14 cellular contexts compared by ENCODE assay signal in genomic region chr1:157390646-157391045, GRCh38.
DNase-seq lines count a peak whose midpoint lies in the region; ATAC-seq, FAIRE-seq and TF ChIP-seq lines count a peak whose summit lies in the region.
"Had no signal": no experiment of that assay in that cellular context is flagged by ENCODE, and none has a peak within 500 bp of the region (broad histone marks: within the 10 kb centered on the region; RNA-seq: fewer than 3 reads in every experiment).

No MANE protein-coding gene starts in this region.

- H3K27ac ChIP-seq in HepG2 (ENCODE audit: extremely low read length, insufficient read depth, low read length) = no peak overlapping the region
- H3K27ac ChIP-seq in right lobe of liver = no peak overlapping the region
- no peak overlapping the region for H3K27ac ChIP-seq in astrocyte (ENCODE audit: low read depth, low read length)
- H3K27ac ChIP-seq: coronary artery had no signal

- H3K4me1 ChIP-seq in HepG2 (ENCODE audit: insufficient read depth, low read length) (peaks cover 7% of the 10 kb centered on the region; the same call in 1 of the 2 replicates), right lobe of liver (no peaks in the 10 kb centered on the region), astrocyte (ENCODE audit: insufficient read depth, low read length) (peaks cover 13% of the 10 kb centered on the region)

- WGBS in HepG2 (ENCODE audit: low lambda C conversion rate) = 42% methylated on average over 3 of the region's 6 CpGs
- 34% methylated on average over 6 of the region's 6 CpGs for WGBS in right lobe of liver (ENCODE audit: insufficient coverage, low coverage, low lambda C conversion rate, missing lambda C conversion rate)

- H3K79me2 ChIP-seq in HepG2 (ENCODE audit: insufficient read depth, low read length) = no peaks in the 10 kb centered on the region
- no peaks in the 10 kb centered on the region for H3K79me2 ChIP-seq in astrocyte (ENCODE audit: insufficient read depth, low read length)

- in situ Hi-C loops in HepG2 (cut with HindIII; ENCODE audit: extremely low pct_ligation_motif_present, low pct_unique_long_range_greater_than_20kb) = no loop called here

- TF ChIP-seq POLR2A in HepG2 (IDR thresholded peaks at IDR 0.05; ENCODE audit: insufficient read depth in 1 of 2, low read depth in 2 of 2, low read length in 2 of 2) (no peak), right lobe of liver (IDR thresholded peaks at IDR 0.05) (no peak)

- TF ChIP-seq RAD21 in HepG2 (CRISPR knock-in tag; IDR thresholded peaks at IDR 0.05) = no peak

- H3K4me2 ChIP-seq in HepG2 (ENCODE audit: low read depth, low read length) = no peak overlapping the region
- H3K4me2 ChIP-seq in astrocyte (ENCODE audit: low read length) = peak overlapping the region; percentile 76

- H3K27me3 ChIP-seq in HepG2 (ENCODE audit: control insufficient read depth in 1 of 2, insufficient read depth in 2 of 2, low read length in 2 of 2) = no peaks in the 10 kb centered on the region; a peak in 1 of 5 replicates
- H3K27me3 ChIP-seq in right lobe of liver = no peaks in the 10 kb centered on the region
- H3K27me3 ChIP-seq in astrocyte (ENCODE audit: insufficient read depth, low read length) = no peaks in the 10 kb centered on the region

- TF ChIP-seq EP300 in HepG2 (IDR thresholded peaks at IDR 0.05; ENCODE audit: low read depth in 2 of 2, low read length in 2 of 2) = no peak
- no peak for TF ChIP-seq EP300 in HepG2 (CRISPR knock-in tag; IDR thresholded peaks at IDR 0.05; ENCODE audit: borderline replicate concordance)

- ATAC-seq in HepG2 = no peak
- ATAC-seq in right lobe of liver = no peak
- no peak for ATAC-seq in GM21825 (IDR thresholded peaks at IDR 0.05; ENCODE audit: unreplicated experiment)
- ATAC-seq: activated CD4-positive, CD25-positive, alpha-beta regulatory T cell treated with anti-CD3 and anti-CD28 coated beads, Interleukin-2, amount 50 U/mL, for 24 hours had no signal

- no TSS peak for BruUV-seq in HepG2 (replicated peaks; lab: Mats Ljungman, UMichigan)

- TF ChIP-seq CTCF in HepG2 (CRISPR knock-in tag; IDR thresholded peaks at IDR 0.05) (no peak), right lobe of liver (IDR thresholded peaks at IDR 0.05) (no peak), astrocyte (IDR thresholded peaks at IDR 0.05; ENCODE audit: insufficient read depth, low read depth, low read length) (no peak), endothelial cell (IDR thresholded peaks at IDR 0.05; ENCODE audit: unreplicated experiment) (no peak)

- H3K27ac Mint-ChIP-seq in astrocyte (ENCODE audit: unreplicated experiment) (peak overlapping the region; percentile 71), endothelial cell (ENCODE audit: unreplicated experiment) (no peak overlapping the region)

- no peaks in the 10 kb centered on the region for H3K36me3 Mint-ChIP-seq in astrocyte (ENCODE audit: low read depth, unreplicated experiment)
- H3K36me3 Mint-ChIP-seq in endothelial cell (ENCODE audit: low read depth, unreplicated experiment) = no peaks in the 10 kb centered on the region

- H3K27me3 Mint-ChIP-seq in astrocyte (ENCODE audit: low read depth, unreplicated experiment) (no peaks in the 10 kb centered on the region), endothelial cell (ENCODE audit: unreplicated experiment) (peaks cover 3% of the 10 kb centered on the region)

- H3K9ac ChIP-seq in HepG2 (ENCODE audit: insufficient read depth, low read depth, low read length) (no peak overlapping the region), astrocyte (ENCODE audit: low read length) (no peak overlapping the region)

- H3K36me3 ChIP-seq in HepG2 (replicated peaks in 1 of 2; ENCODE audit: control insufficient read depth in 1 of 2, insufficient read depth in 2 of 2, low read length in 2 of 2) = no peaks in the 10 kb centered on the region
- no peaks in the 10 kb centered on the region for H3K36me3 ChIP-seq in right lobe of liver
- no peaks in the 10 kb centered on the region for H3K36me3 ChIP-seq in astrocyte (ENCODE audit: insufficient read depth, low read length)

- H2AFZ ChIP-seq in HepG2 (ENCODE audit: low read length) = no peak overlapping the region
- H2AFZ ChIP-seq in astrocyte (ENCODE audit: low read depth, low read length) = no peak overlapping the region

- DNase-seq in HepG2 (ENCODE audit: low spot score) = no peak
- no peak for DNase-seq in right lobe of liver
- DNase-seq in astrocyte (ENCODE audit: low read depth) = peak; percentile 32
- peak; percentile 88 for DNase-seq in glomerular endothelial cell (ENCODE audit: extremely low read depth, low read depth, low spot score)
- peak; percentile 82 for DNase-seq in urothelium cell line (ENCODE audit: low spot score)
- no peak for DNase-seq in effector CD8-positive, alpha-beta T cell (lab: John Stamatoyannopoulos, UW)
- no peak for DNase-seq in endothelial cell (ENCODE audit: low spot score)
- DNase-seq: GOT3, KG1, NCI-H446 had no signal

- no peaks in the 10 kb centered on the region for H3K9me3 ChIP-seq in HepG2 (ENCODE audit: low read length)
- H3K9me3 ChIP-seq in right lobe of liver = no peaks in the 10 kb centered on the region
- H3K9me3 ChIP-seq in astrocyte (ENCODE audit: insufficient read depth, low read depth, low read length) = no peaks in the 10 kb centered on the region

- FAIRE-seq in HepG2 (lab: Jason Lieb, UNC) (no peak), astrocyte (lab: Jason Lieb, UNC) (peak; percentile 50), urothelium cell line (lab: Jason Lieb, UNC) (no peak)
- FAIRE-seq: A204.1 had no signal

- H3K4me1 Mint-ChIP-seq in astrocyte (ENCODE audit: low read depth, unreplicated experiment) (peaks cover 16% of the 10 kb centered on the region), endothelial cell (ENCODE audit: unreplicated experiment) (peaks cover 10% of the 10 kb centered on the region)

- CTCF ChIA-PET in HepG2 (lab: Yijun Ruan, JAX; ENCODE audit: low intra/inter-chr PET ratio, low total read pairs) = no interaction called here

- H4K20me1 ChIP-seq in HepG2 (ENCODE audit: insufficient read depth, low read length) (no peaks in the 10 kb centered on the region), astrocyte (ENCODE audit: insufficient read depth, low read length) (no peaks in the 10 kb centered on the region)

- intact Hi-C loops in HepG2 (cut with micrococcal nuclease; ENCODE audit: unreplicated experiment) (no loop called here), right lobe of liver (cut with DNase I) (no loop called here)

- H3K4me3 Mint-ChIP-seq in astrocyte (ENCODE audit: unreplicated experiment) (peak overlapping the region; percentile 23), endothelial cell (ENCODE audit: unreplicated experiment) (no peak overlapping the region)

- H3K9me3 Mint-ChIP-seq in astrocyte (ENCODE audit: unreplicated experiment) = peaks cover 4% of the 10 kb centered on the region
- H3K9me3 Mint-ChIP-seq in endothelial cell (ENCODE audit: unreplicated experiment) = no peaks in the 10 kb centered on the region

- POLR2A ChIA-PET in HepG2 (lab: Yijun Ruan, JAX) = no interaction called here

- H3K4me3 ChIP-seq in HepG2 (replicated peaks in 1 of 3; ENCODE audit: insufficient read depth in 1 of 3, low read depth in 2 of 3, low read length in 3 of 3) = no peak overlapping the region
- no peak overlapping the region for H3K4me3 ChIP-seq in right lobe of liver
- no peak overlapping the region for H3K4me3 ChIP-seq in astrocyte (ENCODE audit: insufficient read depth, low read depth, low read length)
- H3K4me3 ChIP-seq: coronary artery had no signal

TF ChIP-seq in HepG2, 621 proteins besides CTCF, POLR2A, EP300 and RAD21:
- TF ChIP-seq MIXL1 (CRISPR knock-in tag; IDR thresholded peaks at IDR 0.05) = no peak
- TF ChIP-seq MAFF (IDR thresholded peaks at IDR 0.05; ENCODE audit: low read depth, low read length) = peak; percentile 66
- TF ChIP-seq ZNF747 (CRISPR knock-in tag; IDR thresholded peaks at IDR 0.05; ENCODE audit: borderline replicate concordance) = no peak
- peak; percentile 82 to 85 for TF ChIP-seq MAFK (conservative IDR thresholded peaks at IDR 0.05 in 1 of 2, IDR thresholded peaks at IDR 0.05 in 1 of 2; ENCODE audit: low read length in 2 of 2)

Comparison
In these comparisons a context has a peak if more than half of its experiments do, and no peak if none do; other contexts are left out.
1. DNase-seq: peak in astrocyte (single experiment), glomerular endothelial cell (single experiment) and urothelium cell line (single experiment); none in HepG2 (single experiment), right lobe of liver (0 of 3), effector CD8-positive, alpha-beta T cell (single experiment) and endothelial cell (single experiment).